10 cellular contexts compared by ENCODE assay signal in genomic region chr1:174074757-174075156, GRCh38. TPM values are rescaled to one million over a fixed set of nuclear protein-coding genes. Genes with fewer than 3 reads are reported as not detected.
DNase-seq lines count a peak whose midpoint lies in the region; ATAC-seq, FAIRE-seq and TF ChIP-seq lines count a peak whose summit lies in the region.
"Had no signal": no experiment of that assay in that cellular context is flagged by ENCODE, and none has a peak within 500 bp of the region (broad histone marks: within the 10 kb centered on the region; RNA-seq: fewer than 3 reads in every experiment).

No MANE protein-coding gene starts in this region.

- no peaks in the 10 kb centered on the region for H3K9me3 Mint-ChIP-seq in CD8-positive, alpha-beta memory T cell
- no peaks in the 10 kb centered on the region for H3K9me3 Mint-ChIP-seq in stimulated activated naive B cell treated with anti-CD40 and anti-IgM and Interleukin-4, amounts not matched to agents 10 μg/mL and 1 μg/mL and 100 μg/mL, for 72 hours

- no peaks in the 10 kb centered on the region for H3K4me1 ChIP-seq in CD8-positive, alpha-beta memory T cell (ENCODE audit: insufficient read depth, low read length)

- no peak overlapping the region for H3K4me3 ChIP-seq in CD8-positive, alpha-beta memory T cell (ENCODE audit: low read length)

- no peaks in the 10 kb centered on the region for H3K36me3 Mint-ChIP-seq in CD8-positive, alpha-beta memory T cell
- H3K36me3 Mint-ChIP-seq in stimulated activated naive B cell treated with anti-CD40 and anti-IgM and Interleukin-4, amounts not matched to agents 10 μg/mL and 1 μg/mL and 100 μg/mL, for 72 hours: no peaks in the 10 kb centered on the region

- no peaks in the 10 kb centered on the region for H3K36me3 ChIP-seq in CD8-positive, alpha-beta memory T cell (ENCODE audit: insufficient read depth, low read length)

- H3K27me3 Mint-ChIP-seq in CD8-positive, alpha-beta memory T cell: peaks cover 3 to 14% of the 10 kb centered on the region in 2 donors
- peaks cover 0 to 3% of the 10 kb centered on the region in 2 donors for H3K27me3 Mint-ChIP-seq in stimulated activated naive B cell treated with anti-CD40 and anti-IgM and Interleukin-4, amounts not matched to agents 10 μg/mL and 1 μg/mL and 100 μg/mL, for 72 hours

- no peaks in the 10 kb centered on the region for H3K27me3 ChIP-seq in CD8-positive, alpha-beta memory T cell (ENCODE audit: insufficient read depth, low read length, poor library complexity, severe bottlenecking)

- H3K4me3 Mint-ChIP-seq in CD8-positive, alpha-beta memory T cell: no peak overlapping the region
- no peak overlapping the region for H3K4me3 Mint-ChIP-seq in stimulated activated naive B cell treated with anti-CD40 and anti-IgM and Interleukin-4, amounts not matched to agents 10 μg/mL and 1 μg/mL and 100 μg/mL, for 72 hours

- POLR2A ChIA-PET in GM10248 (lab: Yijun Ruan, JAX): no interaction called here
- POLR2A ChIA-PET in CD8-positive, alpha-beta memory T cell (lab: Charles Lee): no interaction called here

- DNase-seq in GM10248 (ENCODE audit: extremely low spot score) (peak; percentile 25), RPMI7951 (ENCODE audit: low read depth) (peak; percentile 28), frontal cortex (ENCODE audit: low spot score in 2 of 2) (no peak), NCI-H748 treated with DMSO at 0.1 percent for 48 hours (lab: John Stamatoyannopoulos, UW) (no peak)
- DNase-seq in CD8-positive, alpha-beta memory T cell: no peak
- no peak for DNase-seq in stimulated activated naive B cell treated with anti-CD40 and anti-IgM and Interleukin-4, amounts not matched to agents 10 μg/mL and 1 μg/mL and 100 μg/mL, for 72 hours
- DNase-seq: central memory CD4-positive, alpha-beta T cell; NCI-H524 treated with DMSO at 0.1 percent for 48 hours had no signal

- no peak for ATAC-seq in GM21717 (IDR thresholded peaks at IDR 0.05; ENCODE audit: unreplicated experiment)
- no peak for ATAC-seq in stimulated activated naive B cell treated with anti-CD40 and anti-IgM and Interleukin-4, amounts not matched to agents 10 μg/mL and 1 μg/mL and 100 μg/mL, for 72 hours (replicated peaks)

- no peaks in the 10 kb centered on the region for H3K9me3 ChIP-seq in CD8-positive, alpha-beta memory T cell (ENCODE audit: low read length)

- H3K27ac ChIP-seq in CD8-positive, alpha-beta memory T cell (ENCODE audit: low read depth, low read length): no peak overlapping the region

- H3K4me1 Mint-ChIP-seq in CD8-positive, alpha-beta memory T cell: no peaks in the 10 kb centered on the region
- peaks cover 0 to 5% of the 10 kb centered on the region in 2 donors for H3K4me1 Mint-ChIP-seq in stimulated activated naive B cell treated with anti-CD40 and anti-IgM and Interleukin-4, amounts not matched to agents 10 μg/mL and 1 μg/mL and 100 μg/mL, for 72 hours

- FAIRE-seq in A204.1 (lab: Jason Lieb, UNC): peak; percentile 93
- FAIRE-seq in frontal cortex (lab: Jason Lieb, UNC): peak; percentile 91

- peak; percentile 43 for TF ChIP-seq CTCF in GM10248 (IDR thresholded peaks at IDR 0.05; ENCODE audit: control extremely low read depth, extremely low read depth, low read depth, missing control alignments)

- CTCF ChIA-PET in GM10248 (lab: Yijun Ruan, JAX): no interaction called here
- CTCF ChIA-PET in CD8-positive, alpha-beta memory T cell (lab: Charles Lee): interaction anchor here (0.8 to 0.9 kb wide), 2 partner anchors 13 to 1330 kb away, joined by 3 read pairs; no protein-coding TSS in a partner anchor

- no peak overlapping the region for H3K27ac Mint-ChIP-seq in CD8-positive, alpha-beta memory T cell
- H3K27ac Mint-ChIP-seq in stimulated activated naive B cell treated with anti-CD40 and anti-IgM and Interleukin-4, amounts not matched to agents 10 μg/mL and 1 μg/mL and 100 μg/mL, for 72 hours: no peak overlapping the region

RNA-seq across cellular contexts. Expression of gene RC3H1, which starts 52.6 kb away (rescaled TPM):
- total RNA-seq in RPMI7951 (2014; rRNA removed; shearing (Covaris generic)): 10.5 and 11.4 TPM in 2 replicates
- total RNA-seq in frontal cortex: 27.3 TPM
- total RNA-seq in CD8-positive, alpha-beta memory T cell: 10 to 100 TPM; 39.7 to 40.5 TPM
- 5.4 TPM for polyA plus RNA-seq in CD8-positive, alpha-beta memory T cell

Comparison
In these comparisons a context has a peak if more than half of its experiments do, and no peak if none do; other contexts are left out.
1. DNase-seq: peak in GM10248 (single experiment) and RPMI7951 (single experiment); none in frontal cortex (0 of 2), CD8-positive, alpha-beta memory T cell (0 of 5), stimulated activated naive B cell treated with anti-CD40 and anti-IgM and Interleukin-4, amounts not matched to agents 10 μg/mL and 1 μg/mL and 100 μg/mL, for 72 hours (single experiment) and NCI-H748 treated with DMSO at 0.1 percent for 48 hours (single experiment).